Comparison of ENCODE assay signal across 34 cellular contexts in genomic region chr17:82868715-82869131, GRCh38. TPM values are rescaled to one million over a fixed set of nuclear protein-coding genes. Genes with fewer than 3 reads are reported as not detected.
DNase-seq lines count a peak whose midpoint lies in the region; ATAC-seq, FAIRE-seq and TF ChIP-seq lines count a peak whose summit lies in the region.
"Had no signal": no experiment of that assay in that cellular context is flagged by ENCODE, and none has a peak within 500 bp of the region (broad histone marks: within the 10 kb centered on the region; RNA-seq: fewer than 3 reads in every experiment).

No MANE protein-coding gene starts in this region.

- intact Hi-C loops in activated CD4-positive, alpha-beta T cell treated with anti-CD3 and anti-CD28 coated beads, Interleukin-2, amount 10 ng/mL, durations not matched to agents 24 days and 14 days (cut with micrococcal nuclease), result loop anchor here (10.0 kb wide), 1 partner anchor 84 kb away; no protein-coding TSS in a partner anchor

- no peaks in the 10 kb centered on the region for H3K9me3 Mint-ChIP-seq in activated CD4-positive, alpha-beta T cell treated with anti-CD3 and anti-CD28 coated beads, Interleukin-2, amount 10 ng/mL, durations not matched to agents 24 days and 14 days
- peaks cover 12% of the 10 kb centered on the region for H3K9me3 Mint-ChIP-seq in glutamatergic neuron (ENCODE audit: unreplicated experiment)
- H3K9me3 Mint-ChIP-seq: activated naive CD4-positive, alpha-beta T cell treated with anti-CD3 and anti-CD28 coated beads, Interleukin-2, amount 50 U/mL, for 24 hours; activated T-helper 17 cell treated with anti-CD3 and anti-CD28 coated beads, Interleukin-2, amount 50 U/mL, for 72 hours; CD8-positive, alpha-beta memory T cell; naive thymus-derived CD8-positive, alpha-beta T cell; T-helper 1 cell treated with Interleukin-12 subunit alpha and Interleukin-12 subunit beta and Interleukin-4 antibody, amounts not matched to agents 30 μg/mL and 1 μg/mL, for 36 hours had no signal

- TF ChIP-seq CTCF in glutamatergic neuron (IDR thresholded peaks at IDR 0.05; ENCODE audit: partially characterized antibody, unreplicated experiment), result no peak

- H3K4me3 Mint-ChIP-seq in activated CD4-positive, alpha-beta T cell treated with anti-CD3 and anti-CD28 coated beads, Interleukin-2, amount 10 ng/mL, durations not matched to agents 24 days and 14 days, result no peak overlapping the region
- H3K4me3 Mint-ChIP-seq in T-helper 17 cell (no peak overlapping the region), glutamatergic neuron (ENCODE audit: unreplicated experiment) (no peak overlapping the region)
- H3K4me3 Mint-ChIP-seq: activated naive CD4-positive, alpha-beta T cell treated with anti-CD3 and anti-CD28 coated beads, Interleukin-2, amount 50 U/mL, for 24 hours; activated T-helper 17 cell treated with anti-CD3 and anti-CD28 coated beads, Interleukin-2, amount 50 U/mL, for 72 hours; CD8-positive, alpha-beta memory T cell; naive thymus-derived CD8-positive, alpha-beta T cell; T-helper 1 cell treated with Interleukin-12 subunit alpha and Interleukin-12 subunit beta and Interleukin-4 antibody, amounts not matched to agents 30 μg/mL and 1 μg/mL, for 36 hours had no signal

- H3K27me3 Mint-ChIP-seq in activated CD4-positive, alpha-beta T cell treated with anti-CD3 and anti-CD28 coated beads, Interleukin-2, amount 10 ng/mL, durations not matched to agents 24 days and 14 days, result no peaks in the 10 kb centered on the region
- H3K27me3 Mint-ChIP-seq in T-helper 17 cell (no peaks in the 10 kb centered on the region), glutamatergic neuron (ENCODE audit: unreplicated experiment) (peaks cover 15% of the 10 kb centered on the region)
- H3K27me3 Mint-ChIP-seq: activated naive CD4-positive, alpha-beta T cell treated with anti-CD3 and anti-CD28 coated beads, Interleukin-2, amount 50 U/mL, for 24 hours; activated T-helper 17 cell treated with anti-CD3 and anti-CD28 coated beads, Interleukin-2, amount 50 U/mL, for 72 hours; CD8-positive, alpha-beta memory T cell; naive thymus-derived CD8-positive, alpha-beta T cell had no signal

- peak; percentile 92 for FAIRE-seq in urothelium cell line (lab: Jason Lieb, UNC)
- FAIRE-seq: endometrium, H1 had no signal

- no peak for ATAC-seq in T-helper 17 cell
- ATAC-seq in HG02678 (IDR thresholded peaks at IDR 0.05; ENCODE audit: unreplicated experiment), result no peak
- ATAC-seq: activated T-helper 17 cell treated with anti-CD3 and anti-CD28 coated beads, Interleukin-2, amount 50 U/mL, for 72 hours; gastrocnemius medialis; left lung; naive thymus-derived CD8-positive, alpha-beta T cell; stimulated activated naive CD8-positive, alpha-beta T cell treated with anti-CD3 and anti-CD28 coated beads, Interleukin-15, Interleukin-2, amounts not matched to agents 100 U/mL and 50 U/mL, for 24 hours had no signal

- no peaks in the 10 kb centered on the region for H3K9me3 ChIP-seq in T-helper 17 cell (ENCODE audit: control insufficient read depth, low read length, poor library complexity, severe bottlenecking)
- H3K9me3 ChIP-seq: ascending aorta, gastrocnemius medialis, left lung, MG63, testis, uterus had no signal

- DNase-seq in activated CD4-positive, alpha-beta T cell treated with anti-CD3 and anti-CD28 coated beads, Interleukin-2, amount 10 ng/mL, durations not matched to agents 24 days and 14 days, result no peak
- DNase-seq in activated CD4-positive, alpha-beta T cell treated with anti-CD3 and anti-CD28 coated beads, Interleukin-2, amount 50 U/mL, for 4 hours, result no peak
- DNase-seq in T-helper 17 cell (no peak), glutamatergic neuron (no peak), urothelium cell line (ENCODE audit: low spot score) (no peak), DMS 273 (lab: John Stamatoyannopoulos, UW; ENCODE audit: unreplicated experiment) (no peak)
- DNase-seq in effector CD4-positive, alpha-beta T cell, result no peak
- DNase-seq: activated CD4-positive, alpha-beta T cell treated with anti-CD3 and anti-CD28 coated beads, Interleukin-2, amount 50 U/mL, for 48 hours; activated CD8-positive, alpha-beta memory T cell treated with anti-CD3 and anti-CD28 coated beads, Interleukin-2, amount 50 U/mL, for 48 hours; caudate nucleus; CD8-positive, alpha-beta memory T cell; dermis blood vessel endothelial cell; gastrocnemius medialis; hippocampal formation; KBM-7; MG63; NCI-H1105 treated with DMSO at 0.1 percent for 48 hours; NCI-H2029; NCI-H345; OCI-M1; stimulated activated naive CD8-positive, alpha-beta T cell treated with anti-CD3 and anti-CD28 coated beads, Interleukin-15, Interleukin-2, amounts not matched to agents 100 U/mL and 50 U/mL, for 24 hours; testis; uterus had no signal

- peak overlapping the region; percentile 29 for H3K27ac Mint-ChIP-seq in activated CD4-positive, alpha-beta T cell treated with anti-CD3 and anti-CD28 coated beads, Interleukin-2, amount 10 ng/mL, durations not matched to agents 24 days and 14 days
- H3K27ac Mint-ChIP-seq in T-helper 17 cell (peak overlapping the region; percentile 19), glutamatergic neuron (ENCODE audit: unreplicated experiment) (peak overlapping the region; percentile 48)
- H3K27ac Mint-ChIP-seq: activated naive CD4-positive, alpha-beta T cell treated with anti-CD3 and anti-CD28 coated beads, Interleukin-2, amount 50 U/mL, for 24 hours; T-helper 1 cell treated with Interleukin-12 subunit alpha and Interleukin-12 subunit beta and Interleukin-4 antibody, amounts not matched to agents 30 μg/mL and 1 μg/mL, for 36 hours had no signal

- peaks cover 32% of the 10 kb centered on the region for H3K36me3 Mint-ChIP-seq in activated CD4-positive, alpha-beta T cell treated with anti-CD3 and anti-CD28 coated beads, Interleukin-2, amount 10 ng/mL, durations not matched to agents 24 days and 14 days (ENCODE audit: low read depth)
- H3K36me3 Mint-ChIP-seq in T-helper 17 cell (ENCODE audit: low read depth) (no peaks in the 10 kb centered on the region), glutamatergic neuron (ENCODE audit: unreplicated experiment) (peaks cover 7% of the 10 kb centered on the region)

- peaks cover 50% of the 10 kb centered on the region for H3K4me1 Mint-ChIP-seq in activated CD4-positive, alpha-beta T cell treated with anti-CD3 and anti-CD28 coated beads, Interleukin-2, amount 10 ng/mL, durations not matched to agents 24 days and 14 days
- H3K4me1 Mint-ChIP-seq in T-helper 17 cell (peaks cover 28% of the 10 kb centered on the region), glutamatergic neuron (ENCODE audit: low read depth, unreplicated experiment) (peaks cover 44% of the 10 kb centered on the region)

RNA-seq across cellular contexts. Expression of gene ZNF750, which starts 28.9 kb away (rescaled TPM):
- not detected in 2 replicates for total RNA-seq in activated CD4-positive, alpha-beta T cell treated with anti-CD3 and anti-CD28 coated beads, Interleukin-2, amount 10 ng/mL, durations not matched to agents 24 days and 14 days
- not detected for total RNA-seq in T-helper 17 cell
- 1.4 TPM for total RNA-seq in glutamatergic neuron (ENCODE audit: unreplicated experiment)
- total RNA-seq: A172; activated T-helper 17 cell treated with anti-CD3 and anti-CD28 coated beads, Interleukin-2, amount 50 U/mL, for 72 hours; ascending aorta; CD8-positive, alpha-beta memory T cell; dermis blood vessel endothelial cell; H1; naive thymus-derived CD8-positive, alpha-beta T cell; omental fat pad had no signal
